Comparison of ENCODE assay signal across 9 cellular contexts in the genomic region with DNA sequence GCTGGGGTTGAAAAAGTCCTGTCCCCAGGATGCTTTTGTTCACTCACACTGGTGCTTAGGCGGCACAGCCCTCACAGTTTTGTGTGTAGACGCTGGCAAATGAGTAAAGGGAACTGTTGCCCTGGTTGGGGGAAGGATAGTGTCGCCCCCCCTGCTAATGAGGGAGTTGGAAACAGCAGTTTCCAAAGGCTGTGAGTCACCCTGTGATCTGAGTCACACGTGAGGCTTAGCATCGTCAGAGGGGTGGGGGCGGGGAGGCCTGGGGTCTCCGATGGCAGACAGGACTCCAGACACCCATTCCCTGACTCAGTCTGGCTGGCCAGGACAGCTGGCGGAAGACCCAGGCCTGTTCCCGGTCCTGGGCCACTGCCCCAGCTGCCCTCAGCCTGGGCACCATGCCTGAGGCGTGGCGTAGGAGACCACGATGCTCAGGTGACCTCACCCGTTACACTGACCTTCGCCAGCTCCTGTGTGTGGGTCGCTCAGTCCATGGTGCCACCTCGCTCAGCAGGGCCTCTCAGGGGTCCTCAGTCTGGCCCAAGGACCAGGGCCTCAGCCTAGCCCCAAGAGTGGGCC. TPM values are rescaled to one million over a fixed set of nuclear protein-coding genes. Genes with fewer than 3 reads are reported as not detected.
A peak's percentile ranks its signal among the peaks of the same experiment; 100 is the strongest.
DNase-seq lines count a peak whose midpoint lies in the region; ATAC-seq and TF ChIP-seq lines count a peak whose summit lies in the region.
"Had no signal": no experiment of that assay in that cellular context is flagged by ENCODE, and none has a peak within 500 bp of the region (broad histone marks: within the 10 kb centered on the region; RNA-seq: fewer than 3 reads in every experiment).

No MANE protein-coding gene starts in this region.

- H3K36me3 ChIP-seq in heart right ventricle = peaks cover 0 to 22% (median 14%) of the 10 kb centered on the region in 9 donors

- H3K36me3 Mint-ChIP-seq in activated CD8-positive, alpha-beta T cell treated with anti-CD3 and anti-CD28 coated beads for 36 hours (ENCODE audit: low read depth) = peaks cover 29% of the 10 kb centered on the region
- peaks cover 3% of the 10 kb centered on the region for H3K36me3 Mint-ChIP-seq in activated CD8-positive, alpha-beta T cell treated with anti-CD3 and anti-CD28 coated beads, Interleukin-2, amount 10 ng/mL, durations not matched to agents 7 days and 5 days (ENCODE audit: low read depth)
- H3K36me3 Mint-ChIP-seq in activated naive CD4-positive, alpha-beta T cell treated with anti-CD3 and anti-CD28 coated beads, Interleukin-2, amount 50 U/mL, for 24 hours = peaks cover 3% of the 10 kb centered on the region
- H3K36me3 Mint-ChIP-seq in progenitor cell of endocrine pancreas (ENCODE audit: insufficient read depth) = peaks cover 10% of the 10 kb centered on the region

- peak overlapping the region in 3 of 10 donors; percentile 40 to 43 (median 42) for H3K4me3 ChIP-seq in heart right ventricle

- CTCF ChIA-PET in activated CD8-positive, alpha-beta T cell treated with anti-CD3 and anti-CD28 coated beads for 36 hours (lab: Charles Lee) = interaction anchor here (1.1 to 1.2 kb wide), 2 partner anchors 58 to 93 kb away, joined by 3 read pairs; no protein-coding TSS in a partner anchor
- CTCF ChIA-PET in activated CD8-positive, alpha-beta T cell treated with anti-CD3 and anti-CD28 coated beads, Interleukin-2, amount 10 ng/mL, durations not matched to agents 7 days and 5 days (lab: Charles Lee) = interaction anchor here (1.4 to 1.6 kb wide), 2 partner anchors 8 to 93 kb away, joined by 3 to 4 read pairs; no protein-coding TSS in a partner anchor

- peak overlapping the region; percentile 84 to 99 (median 95) for H3K27ac ChIP-seq in heart right ventricle

- DNase-seq in activated CD8-positive, alpha-beta T cell treated with anti-CD3 and anti-CD28 coated beads for 36 hours = peak; percentile 85
- no peak for DNase-seq in activated CD8-positive, alpha-beta T cell treated with anti-CD3 and anti-CD28 coated beads, Interleukin-2, amount 10 ng/mL, durations not matched to agents 7 days and 5 days
- peak; percentile 56 to 61 for DNase-seq in heart right ventricle
- DNase-seq in stimulated activated CD4-positive, alpha-beta T cell treated with anti-CD3 and anti-CD28 coated beads, Interleukin-12 subunit alpha, Interleukin-12 subunit beta, amount 100 ng/mL, for 48 hours (ENCODE audit: low read depth in 2 of 3, low spot score in 1 of 3) = peak in 2 of 3 donors; percentile 53
- DNase-seq in UCSD-AML1 (lab: John Stamatoyannopoulos, UW; ENCODE audit: unreplicated experiment) = no peak
- DNase-seq in progenitor cell of endocrine pancreas (ENCODE audit: low spot score, unreplicated experiment) = no peak
- DNase-seq in NCI-H187 (lab: John Stamatoyannopoulos, UW) = no peak

- H3K9me3 ChIP-seq in heart right ventricle = no peaks in the 10 kb centered on the region

- peak overlapping the region; percentile 49 for H3K4me3 Mint-ChIP-seq in activated CD8-positive, alpha-beta T cell treated with anti-CD3 and anti-CD28 coated beads for 36 hours
- no peak overlapping the region for H3K4me3 Mint-ChIP-seq in activated CD8-positive, alpha-beta T cell treated with anti-CD3 and anti-CD28 coated beads, Interleukin-2, amount 10 ng/mL, durations not matched to agents 7 days and 5 days
- H3K4me3 Mint-ChIP-seq in activated naive CD4-positive, alpha-beta T cell treated with anti-CD3 and anti-CD28 coated beads, Interleukin-2, amount 50 U/mL, for 24 hours = peak overlapping the region; percentile 52
- H3K4me3 Mint-ChIP-seq in progenitor cell of endocrine pancreas (ENCODE audit: low read depth) = no peak overlapping the region

- intact Hi-C loops in activated CD8-positive, alpha-beta T cell treated with anti-CD3 and anti-CD28 coated beads for 36 hours (cut with micrococcal nuclease) = loop anchor here (5.0 kb wide), 1 partner anchor 80 kb away; a partner anchor contains a TSS
- intact Hi-C loops in heart right ventricle (cut with DNase I) = loop anchor here in 5 of 10 donors (5.0 to 10.0 kb wide), 5 partner anchors 62 to 120 kb away; a partner anchor contains a TSS

- H3K4me1 ChIP-seq in heart right ventricle = peaks cover 26 to 82% (median 68%) of the 10 kb centered on the region in 9 donors

- peak overlapping the region; percentile 90 for H3K27ac Mint-ChIP-seq in activated CD8-positive, alpha-beta T cell treated with anti-CD3 and anti-CD28 coated beads for 36 hours
- H3K27ac Mint-ChIP-seq in activated CD8-positive, alpha-beta T cell treated with anti-CD3 and anti-CD28 coated beads, Interleukin-2, amount 10 ng/mL, durations not matched to agents 7 days and 5 days = no peak overlapping the region
- H3K27ac Mint-ChIP-seq in activated naive CD4-positive, alpha-beta T cell treated with anti-CD3 and anti-CD28 coated beads, Interleukin-2, amount 50 U/mL, for 24 hours = peak overlapping the region; percentile 90
- H3K27ac Mint-ChIP-seq in progenitor cell of endocrine pancreas = no peak overlapping the region

- TF ChIP-seq CTCF in activated CD8-positive, alpha-beta T cell treated with anti-CD3 and anti-CD28 coated beads for 36 hours (IDR thresholded peaks at IDR 0.05) = no peak
- TF ChIP-seq CTCF in heart right ventricle (IDR thresholded peaks at IDR 0.05) (no peak), progenitor cell of endocrine pancreas (IDR thresholded peaks at IDR 0.05; ENCODE audit: unreplicated experiment) (no peak)

- H3K9me3 Mint-ChIP-seq in activated CD8-positive, alpha-beta T cell treated with anti-CD3 and anti-CD28 coated beads for 36 hours = no peaks in the 10 kb centered on the region
- H3K9me3 Mint-ChIP-seq in activated CD8-positive, alpha-beta T cell treated with anti-CD3 and anti-CD28 coated beads, Interleukin-2, amount 10 ng/mL, durations not matched to agents 7 days and 5 days (ENCODE audit: insufficient read depth) = no peaks in the 10 kb centered on the region
- H3K9me3 Mint-ChIP-seq in activated naive CD4-positive, alpha-beta T cell treated with anti-CD3 and anti-CD28 coated beads, Interleukin-2, amount 50 U/mL, for 24 hours = no peaks in the 10 kb centered on the region
- H3K9me3 Mint-ChIP-seq in progenitor cell of endocrine pancreas (ENCODE audit: low read depth) = no peaks in the 10 kb centered on the region
- H3K9me3 Mint-ChIP-seq: CD4-positive, alpha-beta memory T cell had no signal

- peak; percentile 18 for ATAC-seq in activated CD8-positive, alpha-beta T cell treated with anti-CD3 and anti-CD28 coated beads for 36 hours
- ATAC-seq in activated CD8-positive, alpha-beta T cell treated with anti-CD3 and anti-CD28 coated beads, Interleukin-2, amount 10 ng/mL, durations not matched to agents 7 days and 5 days = no peak
- peak in 5 of 8 donors; percentile 15 to 42 (median 16) for ATAC-seq in heart right ventricle

- no peaks in the 10 kb centered on the region for H3K27me3 ChIP-seq in heart right ventricle

- POLR2A ChIA-PET in activated CD8-positive, alpha-beta T cell treated with anti-CD3 and anti-CD28 coated beads for 36 hours (lab: Charles Lee) = interaction anchor here (0.7 to 1.3 kb wide), 3 partner anchors 9 to 122 kb away, joined by 3 read pairs; no protein-coding TSS in a partner anchor
- POLR2A ChIA-PET in activated CD8-positive, alpha-beta T cell treated with anti-CD3 and anti-CD28 coated beads, Interleukin-2, amount 10 ng/mL, durations not matched to agents 7 days and 5 days (lab: Charles Lee) = interaction anchor here (0.6 kb wide), 1 partner anchor 80 kb away, joined by 3 read pairs; a partner anchor contains a TSS

- no peaks in the 10 kb centered on the region for H3K27me3 Mint-ChIP-seq in activated CD8-positive, alpha-beta T cell treated with anti-CD3 and anti-CD28 coated beads for 36 hours
- H3K27me3 Mint-ChIP-seq in activated CD8-positive, alpha-beta T cell treated with anti-CD3 and anti-CD28 coated beads, Interleukin-2, amount 10 ng/mL, durations not matched to agents 7 days and 5 days (ENCODE audit: low read depth) = no peaks in the 10 kb centered on the region
- H3K27me3 Mint-ChIP-seq in activated naive CD4-positive, alpha-beta T cell treated with anti-CD3 and anti-CD28 coated beads, Interleukin-2, amount 50 U/mL, for 24 hours = no peaks in the 10 kb centered on the region
- peaks cover 3% of the 10 kb centered on the region for H3K27me3 Mint-ChIP-seq in progenitor cell of endocrine pancreas
- H3K27me3 Mint-ChIP-seq: CD4-positive, alpha-beta memory T cell had no signal

- WGBS in heart right ventricle, 2 donors = 57 to 62% methylated on average over 16 of the region's 16 CpGs

- H3K4me1 Mint-ChIP-seq in activated CD8-positive, alpha-beta T cell treated with anti-CD3 and anti-CD28 coated beads for 36 hours (ENCODE audit: low read depth) = peaks cover 55% of the 10 kb centered on the region
- H3K4me1 Mint-ChIP-seq in activated CD8-positive, alpha-beta T cell treated with anti-CD3 and anti-CD28 coated beads, Interleukin-2, amount 10 ng/mL, durations not matched to agents 7 days and 5 days (ENCODE audit: low read depth) = peaks cover 34% of the 10 kb centered on the region
- peaks cover 54% of the 10 kb centered on the region for H3K4me1 Mint-ChIP-seq in activated naive CD4-positive, alpha-beta T cell treated with anti-CD3 and anti-CD28 coated beads, Interleukin-2, amount 50 U/mL, for 24 hours
- H3K4me1 Mint-ChIP-seq in progenitor cell of endocrine pancreas (ENCODE audit: low read depth) = peaks cover 24% of the 10 kb centered on the region

RNA-seq across cellular contexts. Expression of a gene that starts 2.9 kb away (rescaled TPM):
- total RNA-seq in activated CD8-positive, alpha-beta T cell treated with anti-CD3 and anti-CD28 coated beads for 36 hours = 10 to 100 TPM; 14.6 to 16.4 TPM
- total RNA-seq in activated CD8-positive, alpha-beta T cell treated with anti-CD3 and anti-CD28 coated beads, Interleukin-2, amount 10 ng/mL, durations not matched to agents 7 days and 5 days = 1 to 10 TPM; 5.1 to 5.5 TPM
- total RNA-seq in heart right ventricle (100 to 1,000 TPM in 3 of 10 donors, 10 to 100 TPM in 7; 49.0 to 206 (median 85.1) TPM), progenitor cell of endocrine pancreas (12.4 and 15.4 TPM in 2 replicates)
- 100 to 1,000 TPM in 1 of 2 donors, 10 to 100 TPM in 1; 44.0 to 107 TPM for polyA plus RNA-seq in heart right ventricle

RNA-seq across cellular contexts. Expression of a gene that starts 34.4 kb away (rescaled TPM):
- total RNA-seq in activated CD8-positive, alpha-beta T cell treated with anti-CD3 and anti-CD28 coated beads for 36 hours = under 1 TPM in 1 of 2 experiments, not detected in 1; 0.11 TPM
- total RNA-seq in activated CD8-positive, alpha-beta T cell treated with anti-CD3 and anti-CD28 coated beads, Interleukin-2, amount 10 ng/mL, durations not matched to agents 7 days and 5 days = not detected
- total RNA-seq in heart right ventricle = 1 to 10 TPM in 1 of 10 donors, under 1 TPM in 9; 0.11 to 2.2 (median 0.44) TPM
- under 1 TPM; 0.07 to 0.09 TPM for polyA plus RNA-seq in heart right ventricle
- 0.29 and 0.38 TPM in 2 replicates for total RNA-seq in progenitor cell of endocrine pancreas
- total RNA-seq: CD4-positive, alpha-beta memory T cell had no signal
- polyA plus RNA-seq: CD4-positive, alpha-beta memory T cell had no signal

Comparison
In these comparisons a context has a peak if more than half of its experiments do, and no peak if none do; other contexts are left out.
1. DNase-seq: peak in activated CD8-positive, alpha-beta T cell treated with anti-CD3 and anti-CD28 coated beads for 36 hours (single experiment), heart right ventricle (2 of 2) and stimulated activated CD4-positive, alpha-beta T cell treated with anti-CD3 and anti-CD28 coated beads, Interleukin-12 subunit alpha, Interleukin-12 subunit beta, amount 100 ng/mL, for 48 hours (2 of 3); none in activated CD8-positive, alpha-beta T cell treated with anti-CD3 and anti-CD28 coated beads, Interleukin-2, amount 10 ng/mL, durations not matched to agents 7 days and 5 days (single experiment), UCSD-AML1 (single experiment), progenitor cell of endocrine pancreas (single experiment) and NCI-H187 (0 of 2).
2. H3K27ac Mint-ChIP-seq: peak in activated CD8-positive, alpha-beta T cell treated with anti-CD3 and anti-CD28 coated beads for 36 hours (single experiment) and activated naive CD4-positive, alpha-beta T cell treated with anti-CD3 and anti-CD28 coated beads, Interleukin-2, amount 50 U/mL, for 24 hours (single experiment); none in activated CD8-positive, alpha-beta T cell treated with anti-CD3 and anti-CD28 coated beads, Interleukin-2, amount 10 ng/mL, durations not matched to agents 7 days and 5 days (single experiment) and progenitor cell of endocrine pancreas (single experiment).
3. H3K4me3 Mint-ChIP-seq: peak in activated CD8-positive, alpha-beta T cell treated with anti-CD3 and anti-CD28 coated beads for 36 hours (single experiment) and activated naive CD4-positive, alpha-beta T cell treated with anti-CD3 and anti-CD28 coated beads, Interleukin-2, amount 50 U/mL, for 24 hours (single experiment); none in activated CD8-positive, alpha-beta T cell treated with anti-CD3 and anti-CD28 coated beads, Interleukin-2, amount 10 ng/mL, durations not matched to agents 7 days and 5 days (single experiment) and progenitor cell of endocrine pancreas (single experiment).